8 cellular contexts compared by ENCODE assay signal in genomic region chr9:97982191-97982718, GRCh38. TPM values are rescaled to one million over a fixed set of nuclear protein-coding genes. Genes with fewer than 3 reads are reported as not detected.
DNase-seq lines count a peak whose midpoint lies in the region; ATAC-seq and TF ChIP-seq lines count a peak whose summit lies in the region.

No MANE protein-coding gene starts in this region.

- peak overlapping the region; percentile 63 for H3K27ac Mint-ChIP-seq in MCF 10A (ENCODE audit: low read depth, unreplicated experiment)
- peak overlapping the region; percentile 88 for H3K27ac Mint-ChIP-seq in mesothelial cell of epicardium

- H3K9me3 ChIP-seq in HUES6 (ENCODE audit: control insufficient read depth, insufficient read depth, low read depth, low read length) = no peaks in the 10 kb centered on the region

- no TSS peak for BruUV-seq in MCF 10A (replicated peaks; lab: Mats Ljungman, UMichigan)

- H3K27ac ChIP-seq in 22Rv1 = peak overlapping the region; percentile 98
- H3K27ac ChIP-seq in HUES6 (ENCODE audit: low read depth, low read length) = peak overlapping the region; percentile 79; the same call in 1 of the 2 replicates

- no peaks in the 10 kb centered on the region for H3K27me3 Mint-ChIP-seq in MCF 10A (ENCODE audit: insufficient read depth, unreplicated experiment)
- H3K27me3 Mint-ChIP-seq in mesothelial cell of epicardium (ENCODE audit: low read depth) = no peaks in the 10 kb centered on the region

- H3K9ac ChIP-seq in HUES6 (ENCODE audit: low read length) = peak overlapping the region; percentile 75

- H3K4me3 ChIP-seq in HUES6 (ENCODE audit: low read depth, low read length) = peak overlapping the region; percentile 91

- no peak for ATAC-seq in HG03108 (IDR thresholded peaks at IDR 0.05; ENCODE audit: unreplicated experiment)
- no peak for ATAC-seq in GM18505 (IDR thresholded peaks at IDR 0.05; ENCODE audit: unreplicated experiment)
- ATAC-seq in GM18520 (IDR thresholded peaks at IDR 0.05; ENCODE audit: unreplicated experiment) = no peak

- TF ChIP-seq POLR2A in GM18505 (IDR thresholded peaks at IDR 0.05; ENCODE audit: borderline replicate concordance, extremely low read depth, insufficient read depth, insufficient read length) = no peak

- POLR2A ChIA-PET in MCF 10A (lab: Yijun Ruan, JAX) = interaction anchor here (0.7 to 9.5 kb wide), 15 partner anchors 10 to 284 kb away, joined by 3 to 91 read pairs (median 3); partner anchors contain the start of genes NANS, TBC1D2, TRMO and XPA

- peaks cover 75% of the 10 kb centered on the region for H3K27me3 ChIP-seq in HUES6 (ENCODE audit: control insufficient read depth, insufficient read depth, low read length)

- TF ChIP-seq CTCF in 22Rv1 (IDR thresholded peaks at IDR 0.05) = no peak
- no peak for TF ChIP-seq CTCF in MCF 10A (IDR thresholded peaks at IDR 0.05; ENCODE audit: unreplicated experiment)
- TF ChIP-seq CTCF in mesothelial cell of epicardium (IDR thresholded peaks at IDR 0.05; ENCODE audit: unreplicated experiment) = no peak

- H3K9me3 Mint-ChIP-seq in MCF 10A (ENCODE audit: unreplicated experiment) = no peaks in the 10 kb centered on the region
- H3K9me3 Mint-ChIP-seq in mesothelial cell of epicardium = no peaks in the 10 kb centered on the region

- no peaks in the 10 kb centered on the region for H3K36me3 Mint-ChIP-seq in MCF 10A (ENCODE audit: insufficient read depth, unreplicated experiment)
- no peaks in the 10 kb centered on the region for H3K36me3 Mint-ChIP-seq in mesothelial cell of epicardium

- DNase-seq in MCF 10A (ENCODE audit: unreplicated experiment) (no peak), mesothelial cell of epicardium (ENCODE audit: low spot score in 2 of 2, unreplicated experiment in 2 of 2) (no peak), NCI-H1105 treated with DMSO at 0.1 percent for 48 hours (lab: John Stamatoyannopoulos, UW) (no peak)

- H3K4me1 ChIP-seq in HUES6 (ENCODE audit: control insufficient read depth, insufficient read depth, low read length) = peaks cover 4% of the 10 kb centered on the region; the same call in 1 of the 2 replicates

- CTCF ChIA-PET in MCF 10A (lab: Yijun Ruan, JAX) = interaction anchor here (0.6 to 1.8 kb wide), 6 partner anchors 11 to 1200 kb away, joined by 3 to 10 read pairs (median 4); no protein-coding TSS in a partner anchor

- peak overlapping the region; percentile 79 for H3K4me3 Mint-ChIP-seq in MCF 10A (ENCODE audit: unreplicated experiment)
- peak overlapping the region; percentile 67 for H3K4me3 Mint-ChIP-seq in mesothelial cell of epicardium

- intact Hi-C loops in MCF 10A (cut with micrococcal nuclease) = loop anchor here (2.0 kb wide), 1 partner anchor 75 kb away; the partner anchor contains the start of gene NANS

- no peaks in the 10 kb centered on the region for H3K36me3 ChIP-seq in HUES6 (ENCODE audit: control insufficient read depth, insufficient read depth, low read length)

- H3K4me1 Mint-ChIP-seq in MCF 10A (ENCODE audit: insufficient read depth, unreplicated experiment) = peaks cover 31% of the 10 kb centered on the region
- H3K4me1 Mint-ChIP-seq in mesothelial cell of epicardium = peaks cover 39% of the 10 kb centered on the region

RNA-seq across cellular contexts. Expression of gene ANP32B, which starts 0.9 kb away (rescaled TPM):
- 218 and 245 TPM in 2 replicates for total RNA-seq in MCF 10A (2022)
- 137 to 143 TPM (median 139 TPM) in 3 replicates for total RNA-seq in mesothelial cell of epicardium

RNA-seq across cellular contexts. Expression of gene HEMGN, which starts 44.3 kb away (rescaled TPM):
- total RNA-seq in MCF 10A (2022) (not detected in 2 replicates), mesothelial cell of epicardium (not detected in 3 replicates)

RNA-seq across cellular contexts. Expression of gene TRMO, which starts 60.0 kb away (rescaled TPM):
- 10.0 and 10.3 TPM in 2 replicates for total RNA-seq in MCF 10A (2022)
- 11.6 to 12.7 TPM (median 12.0 TPM) in 3 replicates for total RNA-seq in mesothelial cell of epicardium
